Comparison of ENCODE assay signal across 12 cellular contexts in the genomic region with DNA sequence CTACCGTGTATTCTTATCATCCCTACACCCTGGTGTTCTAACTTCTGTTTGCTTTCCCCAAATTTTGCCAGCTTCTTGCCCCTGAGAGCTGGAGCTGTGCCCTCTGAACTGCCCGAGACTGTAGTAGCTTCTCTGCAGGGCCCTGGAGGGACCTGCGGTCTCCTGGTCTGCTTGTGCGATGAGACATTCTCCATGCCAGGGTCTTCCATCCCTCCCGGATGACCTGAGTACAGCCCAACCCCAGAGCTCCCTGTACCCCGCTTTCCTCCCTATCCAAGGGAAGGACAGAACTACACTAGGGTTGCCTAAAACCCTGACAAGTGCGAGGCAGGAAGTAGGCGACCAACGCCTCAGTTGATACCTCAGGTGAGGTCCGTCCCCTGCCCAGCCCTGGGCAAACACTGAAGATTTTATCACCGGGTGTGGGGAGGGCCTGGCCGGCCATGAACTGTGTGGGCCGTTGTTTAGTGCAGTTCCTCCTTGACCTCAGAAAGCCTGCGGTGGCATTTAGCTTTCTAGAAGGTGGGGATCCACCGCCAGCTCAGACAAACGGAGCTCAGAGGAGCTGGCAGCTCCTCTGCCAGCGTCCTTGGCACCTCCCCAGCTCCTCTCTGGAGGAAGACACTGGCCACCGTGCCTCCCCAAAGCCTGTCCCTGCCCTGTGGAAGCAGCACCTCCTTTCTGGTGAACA. TPM values are rescaled to one million over a fixed set of nuclear protein-coding genes. Genes with fewer than 3 reads are reported as not detected.
DNase-seq lines count a peak whose midpoint lies in the region; ATAC-seq and TF ChIP-seq lines count a peak whose summit lies in the region.
"Had no signal": no experiment of that assay in that cellular context is flagged by ENCODE, and none has a peak within 500 bp of the region (broad histone marks: within the 10 kb centered on the region; RNA-seq: fewer than 3 reads in every experiment).

No MANE protein-coding gene starts in this region.

- ATAC-seq in CD4-positive, alpha-beta T cell (ENCODE audit: poor library complexity), result no peak
- no peak for ATAC-seq in HG03442 (IDR thresholded peaks at IDR 0.05; ENCODE audit: unreplicated experiment)

- POLR2A ChIA-PET in CD4-positive, alpha-beta T cell (lab: Charles Lee), result no interaction called here

- no peaks in the 10 kb centered on the region for H3K27me3 ChIP-seq in CD4-positive, alpha-beta T cell (ENCODE audit: control insufficient read depth, insufficient read depth, low read length)

- H3K9me3 Mint-ChIP-seq in CD4-positive, alpha-beta T cell, result no peaks in the 10 kb centered on the region
- no peaks in the 10 kb centered on the region for H3K9me3 Mint-ChIP-seq in progenitor cell of endocrine pancreas (ENCODE audit: low read depth)
- H3K9me3 Mint-ChIP-seq: CD8-positive, alpha-beta memory T cell had no signal

- H3K27ac ChIP-seq in CD4-positive, alpha-beta T cell (ENCODE audit: low read depth, low read length), result no peak overlapping the region
- H3K27ac ChIP-seq: coronary artery had no signal

- H3K4me1 Mint-ChIP-seq in CD4-positive, alpha-beta T cell (ENCODE audit: low read depth), result peaks cover 9% of the 10 kb centered on the region
- H3K4me1 Mint-ChIP-seq in progenitor cell of endocrine pancreas (ENCODE audit: low read depth), result peaks cover 6% of the 10 kb centered on the region

- no peak for TF ChIP-seq CTCF in CD4-positive, alpha-beta T cell (IDR thresholded peaks at IDR 0.05)
- no peak for TF ChIP-seq CTCF in progenitor cell of endocrine pancreas (IDR thresholded peaks at IDR 0.05; ENCODE audit: unreplicated experiment)

- intact Hi-C loops in CD4-positive, alpha-beta T cell (cut with DNase I, micrococcal nuclease), result no loop called here

- no peaks in the 10 kb centered on the region for H3K9me3 ChIP-seq in CD4-positive, alpha-beta T cell (ENCODE audit: control insufficient read depth, low read length)

- H3K27me3 Mint-ChIP-seq in CD4-positive, alpha-beta T cell, result no peaks in the 10 kb centered on the region
- no peaks in the 10 kb centered on the region for H3K27me3 Mint-ChIP-seq in progenitor cell of endocrine pancreas
- H3K27me3 Mint-ChIP-seq: CD8-positive, alpha-beta memory T cell had no signal

- H3K4me3 Mint-ChIP-seq in CD4-positive, alpha-beta T cell, result no peak overlapping the region
- H3K4me3 Mint-ChIP-seq in progenitor cell of endocrine pancreas (ENCODE audit: low read depth), result no peak overlapping the region
- H3K4me3 Mint-ChIP-seq: CD8-positive, alpha-beta memory T cell had no signal

- in situ Hi-C loops in ACHN (cut with HindIII; ENCODE audit: low pct_ligation_motif_present, low pct_unique_long_range_greater_than_20kb, low sequenced_read_pairs), result no loop called here

- CTCF ChIA-PET in CD4-positive, alpha-beta T cell (lab: Charles Lee), result interaction anchor here (0.6 kb wide), 1 partner anchor 151 kb away, joined by 3 read pairs; no protein-coding TSS in a partner anchor

- DNase-seq in CD4-positive, alpha-beta T cell, result no peak
- peak; percentile 72 for DNase-seq in NCI-H2196 treated with DMSO at 0.1 percent for 48 hours (lab: John Stamatoyannopoulos, UW; ENCODE audit: unreplicated experiment)
- peak; percentile 10 for DNase-seq in fibroblast of gingiva (ENCODE audit: low read depth)
- DNase-seq in progenitor cell of endocrine pancreas (ENCODE audit: low spot score, unreplicated experiment), result no peak
- DNase-seq in NCI-H187 treated with DMSO at 0.1 percent for 48 hours (lab: John Stamatoyannopoulos, UW), result no peak
- no peak for DNase-seq in ACHN
- no peak for DNase-seq in midbrain (lab: John Stamatoyannopoulos, UW)
- DNase-seq: CD8-positive, alpha-beta memory T cell; glutamatergic neuron; NCI-H1105 treated with DMSO at 0.1 percent for 48 hours had no signal

- H3K36me3 Mint-ChIP-seq in CD4-positive, alpha-beta T cell (ENCODE audit: low read depth), result peaks cover 67% of the 10 kb centered on the region
- H3K36me3 Mint-ChIP-seq in progenitor cell of endocrine pancreas (ENCODE audit: insufficient read depth), result peaks cover 24% of the 10 kb centered on the region

- peak overlapping the region; percentile 36 for H3K27ac Mint-ChIP-seq in CD4-positive, alpha-beta T cell
- peak overlapping the region; percentile 77 for H3K27ac Mint-ChIP-seq in progenitor cell of endocrine pancreas

RNA-seq across cellular contexts. Expression of a gene that starts 13.7 kb away (rescaled TPM):
- total RNA-seq in CD4-positive, alpha-beta T cell, result 10 to 100 TPM; 28.3 to 30.0 TPM
- 59.0 and 66.3 TPM in 2 replicates for total RNA-seq in progenitor cell of endocrine pancreas

RNA-seq across cellular contexts. Expression of a gene that starts 16.2 kb away (rescaled TPM):
- 10 to 100 TPM; 38.8 to 41.0 TPM for total RNA-seq in CD4-positive, alpha-beta T cell
- total RNA-seq in progenitor cell of endocrine pancreas, result 69.5 and 72.5 TPM in 2 replicates

RNA-seq across cellular contexts. Expression of a gene that starts 28.1 kb away (rescaled TPM):
- not detected for total RNA-seq in CD4-positive, alpha-beta T cell
- 0.67 and 2.0 TPM in 2 replicates for total RNA-seq in progenitor cell of endocrine pancreas

Comparison
In these comparisons a context has a peak if more than half of its experiments do, and no peak if none do; other contexts are left out.
1. DNase-seq: peak in NCI-H2196 treated with DMSO at 0.1 percent for 48 hours (single experiment) and fibroblast of gingiva (single experiment); none in CD4-positive, alpha-beta T cell (0 of 10), progenitor cell of endocrine pancreas (single experiment), NCI-H187 treated with DMSO at 0.1 percent for 48 hours (single experiment), ACHN (single experiment) and midbrain (single experiment).